In genomic region chr5:151285683-151286082, GRCh38 we compare ENCODE assay signal across 28 cellular contexts. TPM values are rescaled to one million over a fixed set of nuclear protein-coding genes. Genes with fewer than 3 reads are reported as not detected.
DNase-seq lines count a peak whose midpoint lies in the region; ATAC-seq and TF ChIP-seq lines count a peak whose summit lies in the region.
"Had no signal": no experiment of that assay in that cellular context is flagged by ENCODE, and none has a peak within 500 bp of the region (broad histone marks: within the 10 kb centered on the region; RNA-seq: fewer than 3 reads in every experiment).

No MANE protein-coding gene starts in this region.

- no peaks in the 10 kb centered on the region for H3K36me3 Mint-ChIP-seq in activated naive CD8-positive, alpha-beta T cell treated with anti-CD3 and anti-CD28 coated beads, Interleukin-2, amount 50 U/mL, for 24 hours (ENCODE audit: low read depth)
- H3K36me3 Mint-ChIP-seq: CD4-positive, alpha-beta memory T cell had no signal

- H3K4me3 ChIP-seq in PC-9 (no peak overlapping the region), smooth muscle cell (no peak overlapping the region)
- H3K4me3 ChIP-seq: GM23248, SJSA1 had no signal

- H3K4me2 ChIP-seq in PC-9 (peak overlapping the region; percentile 29), smooth muscle cell (no peak overlapping the region)
- H3K4me2 ChIP-seq: KMS-11 had no signal

- H3K27me3 Mint-ChIP-seq in activated naive CD8-positive, alpha-beta T cell treated with anti-CD3 and anti-CD28 coated beads, Interleukin-2, amount 50 U/mL, for 24 hours = peaks cover 2% of the 10 kb centered on the region
- H3K27me3 Mint-ChIP-seq: CD4-positive, alpha-beta memory T cell had no signal

- no peak for TF ChIP-seq CTCF in PC-9 (conservative IDR thresholded peaks at IDR 0.05)
- no peak for TF ChIP-seq CTCF in smooth muscle cell (IDR thresholded peaks at IDR 0.05; ENCODE audit: borderline replicate concordance, insufficient read depth, poor library complexity, severe bottlenecking)

- H3K9ac ChIP-seq in smooth muscle cell (ENCODE audit: low read depth) = no peak overlapping the region
- H3K9ac ChIP-seq: GM23248, KMS-11 had no signal

- H3K4me3 Mint-ChIP-seq in activated naive CD8-positive, alpha-beta T cell treated with anti-CD3 and anti-CD28 coated beads, Interleukin-2, amount 50 U/mL, for 24 hours = no peak overlapping the region
- H3K4me3 Mint-ChIP-seq: CD4-positive, alpha-beta memory T cell; H9; HFFc6 had no signal

- H3K9me3 ChIP-seq in PC-9 (ENCODE audit: insufficient read depth, low read depth) (no peaks in the 10 kb centered on the region), smooth muscle cell (replicated peaks; ENCODE audit: low read depth) (no peaks in the 10 kb centered on the region)
- H3K9me3 ChIP-seq: SJSA1 had no signal

- H3K79me2 ChIP-seq in PC-9 (ENCODE audit: low read depth) (no peaks in the 10 kb centered on the region), smooth muscle cell (ENCODE audit: low read depth) (no peaks in the 10 kb centered on the region)

- H3K36me3 ChIP-seq in PC-9 (ENCODE audit: low read depth) (no peaks in the 10 kb centered on the region), smooth muscle cell (ENCODE audit: low read depth) (no peaks in the 10 kb centered on the region)
- H3K36me3 ChIP-seq: SJSA1 had no signal

- H3K27ac Mint-ChIP-seq in activated naive CD8-positive, alpha-beta T cell treated with anti-CD3 and anti-CD28 coated beads, Interleukin-2, amount 50 U/mL, for 24 hours = no peak overlapping the region
- H3K27ac Mint-ChIP-seq: CD4-positive, alpha-beta memory T cell; H9; HFFc6 had no signal

- H3K27me3 ChIP-seq in PC-9 (ENCODE audit: insufficient read depth, low read depth) = no peaks in the 10 kb centered on the region
- no peaks in the 10 kb centered on the region for H3K27me3 ChIP-seq in smooth muscle cell (ENCODE audit: low read depth)
- H3K27me3 ChIP-seq: SJSA1 had no signal

- H3K4me1 ChIP-seq in PC-9 (replicated peaks; ENCODE audit: insufficient read depth) = peaks cover 8% of the 10 kb centered on the region
- H3K4me1 ChIP-seq in smooth muscle cell (ENCODE audit: low read depth) = no peaks in the 10 kb centered on the region
- H3K4me1 ChIP-seq: SJSA1 had no signal

- WGBS in smooth muscle cell (ENCODE audit: low lambda C conversion rate) = 67% methylated on average over 5 of the region's 5 CpGs

- no peak for ATAC-seq in activated naive CD8-positive, alpha-beta T cell treated with anti-CD3 and anti-CD28 coated beads, Interleukin-2, amount 50 U/mL, for 24 hours
- ATAC-seq in HG03135 (IDR thresholded peaks at IDR 0.05; ENCODE audit: unreplicated experiment) = no peak

- peak; percentile 58 for DNase-seq in ELF-1 (ENCODE audit: low read depth, low spot score)
- no peak for DNase-seq in PC-9
- peak; percentile 76 for DNase-seq in islet precursor cell
- DNase-seq in smooth muscle cell (lab: John Stamatoyannopoulos, UW; ENCODE audit: unreplicated experiment) = no peak
- no peak for DNase-seq in activated naive CD8-positive, alpha-beta T cell treated with anti-CD3 and anti-CD28 coated beads, Interleukin-2, amount 50 U/mL, for 24 hours
- DNase-seq in pons (ENCODE audit: low spot score) = no peak
- DNase-seq in OCI-M2 (lab: John Stamatoyannopoulos, UW; ENCODE audit: unreplicated experiment) = no peak
- DNase-seq: C1 segment of cervical spinal cord; CD4-positive, alpha-beta memory T cell; COR-L47; DMS53; GM23248; H9; HFFc6; IMR-90; MV-4-11; NCI-H1105; NCI-H1436 treated with DMSO at 0.1 percent for 48 hours; NCI-H187 treated with DMSO at 0.1 percent for 48 hours; NCI-H2171 treated with DMSO at 0.1 percent for 48 hours; NCI-H524; NCI-H748 treated with DMSO at 0.1 percent for 48 hours; Right ventricle myocardium superior; RPMI8226 had no signal

- H3K9me3 Mint-ChIP-seq in activated naive CD8-positive, alpha-beta T cell treated with anti-CD3 and anti-CD28 coated beads, Interleukin-2, amount 50 U/mL, for 24 hours = no peaks in the 10 kb centered on the region
- H3K9me3 Mint-ChIP-seq: H9, HFFc6 had no signal

- H2AFZ ChIP-seq in PC-9 = no peak overlapping the region
- H2AFZ ChIP-seq in smooth muscle cell (ENCODE audit: low read depth) = no peak overlapping the region
- H2AFZ ChIP-seq: GM23248 had no signal

- BruUV-seq in PC-9 (replicated peaks; lab: Mats Ljungman, UMichigan) = no TSS peak

- CTCF ChIA-PET in PC-9 (lab: Charles Lee) = no interaction called here

- H4K20me1 ChIP-seq in PC-9 (ENCODE audit: insufficient read depth) (no peaks in the 10 kb centered on the region), smooth muscle cell (ENCODE audit: low read depth) (no peaks in the 10 kb centered on the region)

- POLR2A ChIA-PET in PC-9 (lab: Charles Lee; ENCODE audit: unreplicated experiment) = no interaction called here

- no peaks in the 10 kb centered on the region for H3K4me1 Mint-ChIP-seq in activated naive CD8-positive, alpha-beta T cell treated with anti-CD3 and anti-CD28 coated beads, Interleukin-2, amount 50 U/mL, for 24 hours

- H3K27ac ChIP-seq in PC-9 = no peak overlapping the region
- peak overlapping the region; percentile 51 for H3K27ac ChIP-seq in smooth muscle cell (ENCODE audit: low read depth)
- H3K27ac ChIP-seq: GM23248, KMS-11, SJSA1 had no signal

- H3F3A ChIP-seq in PC-9 (ENCODE audit: insufficient read depth, low read depth) = no peaks in the 10 kb centered on the region
- no peaks in the 10 kb centered on the region for H3F3A ChIP-seq in smooth muscle cell (ENCODE audit: low read depth)

- H3K9me2 ChIP-seq in PC-9 (ENCODE audit: insufficient read depth) = no peaks in the 10 kb centered on the region

- intact Hi-C loops in PC-9 (cut with micrococcal nuclease; ENCODE audit: unreplicated experiment) = no loop called here

RNA-seq across cellular contexts. Expression of gene SLC36A3, which starts 17.9 kb away (rescaled TPM):
- not detected in 2 replicates for total RNA-seq in PC-9 (2021)
- total RNA-seq in smooth muscle cell = not detected in 2 replicates
- polyA plus RNA-seq in smooth muscle cell = not detected in 2 replicates
- total RNA-seq: CD4-positive, alpha-beta memory T cell; Daoy; GM23248; H9; HFFc6; IMR-90; Right ventricle myocardium superior; SJSA1 had no signal
- polyA plus RNA-seq: CD4-positive, alpha-beta memory T cell; GM23248; IMR-90 had no signal

RNA-seq across cellular contexts. Expression of gene GM2A, which starts 32.7 kb away (rescaled TPM):
- 24.5 and 26.7 TPM in 2 replicates for total RNA-seq in PC-9 (2021)
- total RNA-seq in smooth muscle cell = 35.0 and 36.1 TPM in 2 replicates
- polyA plus RNA-seq in smooth muscle cell = 16.3 and 20.3 TPM in 2 replicates

Comparison
In these comparisons a context has a peak if more than half of its experiments do, and no peak if none do; other contexts are left out.
1. DNase-seq: peak in ELF-1 (single experiment) and islet precursor cell (single experiment); none in PC-9 (0 of 2), smooth muscle cell (single experiment), activated naive CD8-positive, alpha-beta T cell treated with anti-CD3 and anti-CD28 coated beads, Interleukin-2, amount 50 U/mL, for 24 hours (single experiment), pons (single experiment) and OCI-M2 (single experiment).